8 cellular contexts compared by ENCODE assay signal in the genomic region with DNA sequence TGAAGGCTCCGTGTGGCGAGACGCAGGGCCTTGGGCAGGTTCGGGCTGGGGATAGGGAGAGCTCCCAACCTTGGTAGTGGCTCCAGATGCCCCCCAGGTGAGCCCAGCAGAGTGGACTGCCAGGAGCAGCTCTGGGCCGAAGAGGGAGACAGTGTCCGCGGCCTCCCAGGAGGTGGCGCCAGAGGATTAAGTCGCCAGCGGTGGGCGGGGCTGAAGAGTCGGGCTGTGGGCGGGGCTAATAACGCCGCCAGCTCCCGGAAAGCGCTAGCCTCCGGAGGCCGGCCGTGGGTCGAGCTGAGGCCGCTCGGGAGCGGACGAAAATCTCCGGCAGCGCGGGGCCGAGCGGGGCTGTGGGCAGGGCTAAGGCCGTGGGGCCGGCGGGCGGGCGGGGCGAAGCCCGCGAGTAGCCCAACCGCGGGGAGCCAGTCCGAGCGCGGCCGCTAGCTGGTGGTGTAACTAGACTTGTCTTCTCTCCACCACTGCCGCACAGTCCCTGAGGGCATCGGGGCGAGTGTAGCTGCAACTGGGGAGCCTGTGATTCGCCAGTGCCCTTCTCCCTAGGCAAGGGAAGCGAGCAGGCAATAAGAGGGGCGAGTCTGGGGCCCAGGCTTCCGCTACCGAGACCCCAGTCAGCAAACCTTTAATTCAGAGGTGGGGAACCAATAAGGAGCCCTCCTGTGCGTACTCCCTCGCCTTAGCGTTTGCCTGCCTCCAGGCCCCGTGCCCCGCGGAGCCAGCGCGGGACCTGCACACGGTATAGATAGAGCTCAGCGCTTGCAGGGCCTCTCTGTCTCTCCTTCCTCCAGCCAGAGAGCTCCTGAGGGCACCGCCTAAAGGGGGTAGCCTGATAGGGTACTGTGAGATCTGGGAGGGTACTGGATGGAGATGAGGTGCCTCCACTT.
DNase-seq lines count a peak whose midpoint lies in the region; ATAC-seq, FAIRE-seq and TF ChIP-seq lines count a peak whose summit lies in the region.

No MANE protein-coding gene starts in this region.

- peak; percentile 92 for DNase-seq in H54 (ENCODE audit: insufficient read length, low spot score)
- DNase-seq in LoVo (ENCODE audit: low spot score): peak; percentile 96
- DNase-seq in RWPE1 (ENCODE audit: low spot score): peak; percentile 79
- peak; percentile 85 for DNase-seq in activated T-helper 9 cell treated with anti-CD3 and anti-CD28 coated beads, Interleukin-2, amount 50 U/mL, for 16 hours (ENCODE audit: low read depth)
- DNase-seq in fibroblast of peridontal ligament (ENCODE audit: extremely low read depth): peak; percentile 93
- DNase-seq in stimulated activated naive CD8-positive, alpha-beta T cell treated with anti-CD3 and anti-CD28 coated beads, Interleukin-15, Interleukin-2, amounts not matched to agents 100 U/mL and 50 U/mL, for 24 hours: peak; percentile 95

- peak overlapping the region; percentile 83 to 84 (median 84) for H3K4me3 Mint-ChIP-seq in nephron

- no peaks in the 10 kb centered on the region for H3K36me3 ChIP-seq in ES-I3 (ENCODE audit: insufficient read depth, low read length)

- peak; percentile 90 for ATAC-seq in stimulated activated naive CD8-positive, alpha-beta T cell treated with anti-CD3 and anti-CD28 coated beads, Interleukin-15, Interleukin-2, amounts not matched to agents 100 U/mL and 50 U/mL, for 24 hours

- POLR2A ChIA-PET in RWPE1 (lab: Yijun Ruan, JAX; ENCODE audit: low non-redundant PET): interaction anchor here (0.7 kb wide), 1 partner anchor 133 kb away, joined by 6 read pairs; no protein-coding TSS in a partner anchor

- peak; percentile 6 for FAIRE-seq in H54 (lab: Jason Lieb, UNC)

- H3K9ac ChIP-seq in ES-I3 (ENCODE audit: low read depth, low read length): peak overlapping the region; percentile 62

- H3K36me3 Mint-ChIP-seq in nephron (ENCODE audit: low read depth): no peaks in the 10 kb centered on the region

- CTCF ChIA-PET in RWPE1 (lab: Yijun Ruan, JAX): interaction anchor here (0.5 to 2.7 kb wide), 17 partner anchors 9 to 235 kb away, joined by 3 to 44 read pairs (median 4); partner anchors contain the start of genes AMIGO3 and BSN

- peak overlapping the region; percentile 88 for H3K27ac ChIP-seq in RWPE1

- H3K27me3 Mint-ChIP-seq in nephron (ENCODE audit: low read depth): peaks cover 16% of the 10 kb centered on the region

- no peaks in the 10 kb centered on the region; the same call in 1 of the 2 replicates for H3K9me3 ChIP-seq in ES-I3 (ENCODE audit: control insufficient read depth, insufficient read depth, low read length)

- peak; percentile 69 for TF ChIP-seq POLR2A in H54 (IDR thresholded peaks at IDR 0.05; ENCODE audit: low read depth, low read length)

- no peaks in the 10 kb centered on the region for H3K9me3 Mint-ChIP-seq in nephron

- TF ChIP-seq CTCF in RWPE1 (conservative IDR thresholded peaks at IDR 0.05; ENCODE audit: low read depth) (peak; percentile 94), nephron (IDR thresholded peaks at IDR 0.05; ENCODE audit: unreplicated experiment in 3 of 3) (peak; percentile 90 to 95 (median 93))

- peaks cover 10% of the 10 kb centered on the region; the same call in 1 of the 2 replicates for H3K4me1 ChIP-seq in ES-I3 (ENCODE audit: insufficient read depth, low read length)

- H3K4me1 Mint-ChIP-seq in nephron: no peaks in the 10 kb centered on the region

- peak overlapping the region; percentile 55 to 81 (median 77) for H3K27ac Mint-ChIP-seq in nephron

Comparison
In these comparisons a context has a peak if more than half of its experiments do, and no peak if none do; other contexts are left out.
1. Peak in every context shown above with its lines: DNase-seq, ATAC-seq and H3K27ac ChIP-seq.